In the genomic region with DNA sequence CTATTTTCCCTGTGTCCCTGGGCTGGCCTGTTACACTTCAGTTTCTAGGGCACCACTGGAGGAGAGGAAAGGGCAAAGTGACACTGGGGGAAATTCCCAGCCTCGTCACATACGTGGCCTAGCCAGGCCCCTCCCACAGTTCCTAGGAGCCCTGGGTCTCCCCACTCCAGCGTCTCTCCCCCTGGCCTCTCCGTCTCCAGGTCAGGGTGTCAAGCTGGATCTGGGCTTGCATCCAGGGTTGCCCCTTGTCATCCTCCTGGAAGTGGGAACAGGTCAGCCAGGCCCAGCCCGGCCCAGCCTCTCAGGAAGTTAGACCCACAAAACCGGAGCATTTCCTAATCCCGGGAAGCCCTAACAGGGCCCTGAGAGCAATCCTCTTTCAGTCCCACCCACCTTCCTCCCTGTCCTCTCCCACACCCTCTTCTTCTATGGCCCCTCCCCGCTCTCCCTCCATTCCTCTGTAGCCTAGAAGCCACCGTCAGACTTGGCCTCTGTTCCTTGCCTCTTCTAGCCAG, we compare ENCODE assay signal across 9 cellular contexts. TPM values are rescaled to one million over a fixed set of nuclear protein-coding genes. Genes with fewer than 3 reads are reported as not detected.
DNase-seq lines count a peak whose midpoint lies in the region; ATAC-seq, FAIRE-seq and TF ChIP-seq lines count a peak whose summit lies in the region.
"Had no signal": no experiment of that assay in that cellular context is flagged by ENCODE, and none has a peak within 500 bp of the region (broad histone marks: within the 10 kb centered on the region; RNA-seq: fewer than 3 reads in every experiment).

No MANE protein-coding gene starts in this region.

- H4K8ac ChIP-seq in mesendoderm (ENCODE audit: low read depth, low read length) = no peak overlapping the region

- H3K9me3 ChIP-seq in CD4-positive, CD25-positive, alpha-beta regulatory T cell (ENCODE audit: control insufficient read depth in 2 of 2, low read length in 2 of 2) = no peaks in the 10 kb centered on the region
- no peaks in the 10 kb centered on the region for H3K9me3 ChIP-seq in GM12878 (replicated peaks; ENCODE audit: control insufficient read depth, insufficient read depth, low read length)

- no peak overlapping the region for H3K23ac ChIP-seq in mesendoderm (ENCODE audit: low read length)

- no peak overlapping the region; the same call in 1 of the 2 replicates for H2AFZ ChIP-seq in KMS-11 (ENCODE audit: low read depth)
- peak overlapping the region; percentile 68 for H2AFZ ChIP-seq in GM12878 (ENCODE audit: control insufficient read depth, low read depth, low read length)

- BruUV-seq in GM12878 (replicated peaks; lab: Mats Ljungman, UMichigan) = no TSS peak

- no peak overlapping the region for H2BK120ac ChIP-seq in mesendoderm (ENCODE audit: low read depth, low read length)

- peak overlapping the region; percentile 2 for H3K56ac ChIP-seq in mesendoderm (ENCODE audit: low read length)

- H2BK5ac ChIP-seq in mesendoderm (ENCODE audit: low read length) = no peak overlapping the region

- CTCF ChIA-PET in GM12878 (lab: Yijun Ruan, JAX) = interaction anchor here (1.0 to 8.0 kb wide), 8 partner anchors 11 to 153 kb away, joined by 3 to 90 read pairs (median 8); no protein-coding TSS in a partner anchor

- peak overlapping the region; percentile 80 for H3K4me3 ChIP-seq in CD4-positive, CD25-positive, alpha-beta regulatory T cell (ENCODE audit: low read depth, low read length)
- H3K4me3 ChIP-seq in KMS-11 (IDR thresholded peaks at IDR 0.05; ENCODE audit: insufficient read depth, low read depth, low read length) = no peak overlapping the region
- peak overlapping the region; percentile 89 for H3K4me3 ChIP-seq in GM12878
- H3K4me3 ChIP-seq in mesendoderm (ENCODE audit: low read length) = no peak overlapping the region

- peaks cover 19 to 67% (median 47%) of the 10 kb centered on the region in 4 donors for H3K4me1 Mint-ChIP-seq in CD4-positive, CD25-positive, alpha-beta regulatory T cell

- H3K4me3 Mint-ChIP-seq in CD4-positive, CD25-positive, alpha-beta regulatory T cell = peak overlapping the region; percentile 73 to 95 (median 87)

- no peaks in the 10 kb centered on the region for H3K79me1 ChIP-seq in mesendoderm (ENCODE audit: low read length)

- SMC1A ChIA-PET in GM12878 (lab: Charles Lee; ENCODE audit: uncharacterized antibody, unreplicated experiment) = interaction anchor here (1.3 to 7.7 kb wide), 10 partner anchors 12 to 79 kb away, joined by 4 to 125 read pairs (median 10); a partner anchor contains a TSS

- TF ChIP-seq POLR2A in GM12878 (IDR thresholded peaks at IDR 0.05; ENCODE audit: low read depth, low read length) = peak; percentile 71

- intact Hi-C loops in GM12878 (cut with micrococcal nuclease; ENCODE audit: unreplicated experiment) = no loop called here

- peaks cover 65% of the 10 kb centered on the region for H3K4me1 ChIP-seq in CD4-positive, CD25-positive, alpha-beta regulatory T cell (ENCODE audit: control insufficient read depth, insufficient read depth, low read length, poor library complexity, severe bottlenecking)
- H3K4me1 ChIP-seq in KMS-11 (ENCODE audit: low read depth, poor library complexity, severe bottlenecking) (peaks cover 57% of the 10 kb centered on the region), GM12878 (ENCODE audit: control insufficient read depth, insufficient read depth, low read length) (peaks cover 29% of the 10 kb centered on the region), mesendoderm (ENCODE audit: control insufficient read depth, low read depth, low read length) (no peaks in the 10 kb centered on the region)

- no peak overlapping the region for H2AK5ac ChIP-seq in mesendoderm (ENCODE audit: low read length)

- H3K36me3 Mint-ChIP-seq in CD4-positive, CD25-positive, alpha-beta regulatory T cell = no peaks in the 10 kb centered on the region

- H3K4me2 ChIP-seq in KMS-11 = peak overlapping the region; percentile 81
- peak overlapping the region; percentile 99 for H3K4me2 ChIP-seq in GM12878 (ENCODE audit: control insufficient read depth, insufficient read depth)
- no peak overlapping the region for H3K4me2 ChIP-seq in mesendoderm (ENCODE audit: low read length)

- no peak overlapping the region for H4K5ac ChIP-seq in mesendoderm (ENCODE audit: low read length)

- no peaks in the 10 kb centered on the region for H3K36me3 ChIP-seq in CD4-positive, CD25-positive, alpha-beta regulatory T cell (ENCODE audit: control insufficient read depth, insufficient read depth, low read length)
- no peaks in the 10 kb centered on the region for H3K36me3 ChIP-seq in KMS-11 (ENCODE audit: insufficient read depth)
- no peaks in the 10 kb centered on the region for H3K36me3 ChIP-seq in GM12878 (ENCODE audit: control insufficient read depth in 2 of 2, insufficient read depth in 2 of 2, low read length in 1 of 2)
- no peaks in the 10 kb centered on the region for H3K36me3 ChIP-seq in mesendoderm (ENCODE audit: control insufficient read depth, insufficient read depth, low read length)

- H2BK15ac ChIP-seq in mesendoderm (replicated peaks; ENCODE audit: low read depth) = no peak overlapping the region

- H3K27ac ChIP-seq in CD4-positive, CD25-positive, alpha-beta regulatory T cell (ENCODE audit: insufficient read depth, low read length, poor library complexity, severe bottlenecking) = peak overlapping the region; percentile 88
- H3K27ac ChIP-seq in KMS-11 (peak overlapping the region; percentile 81), GM12878 (ENCODE audit: control insufficient read depth, insufficient read depth) (peak overlapping the region; percentile 88), mesendoderm (ENCODE audit: low read depth, low read length) (no peak overlapping the region)

- peak overlapping the region; percentile 88 to 95 (median 89) for H3K27ac Mint-ChIP-seq in CD4-positive, CD25-positive, alpha-beta regulatory T cell

- WGBS in GM12878 (ENCODE audit: insufficient coverage, insufficient replicate concordance, low lambda C conversion rate, missing lambda C conversion rate) = under 1% methylated on average over 8 of the region's 9 CpGs
- WGBS in mesendoderm (ENCODE audit: extremely low coverage, insufficient coverage, low lambda C conversion rate) = no CpG with 5 or more reads among the region's 9 CpGs

- no peak for FAIRE-seq in GM12878 (lab: Jason Lieb, UNC)
- FAIRE-seq: astrocyte had no signal

- peaks cover 16% of the 10 kb centered on the region; the same call in 1 of the 2 replicates for H3K79me2 ChIP-seq in KMS-11 (ENCODE audit: insufficient read depth, low read depth)
- H3K79me2 ChIP-seq in GM12878 (ENCODE audit: control insufficient read depth, insufficient read depth, low read length) = peaks cover 65% of the 10 kb centered on the region
- no peaks in the 10 kb centered on the region for H3K79me2 ChIP-seq in mesendoderm (ENCODE audit: control insufficient read depth, insufficient read depth, low read length)

- no peak overlapping the region for H3K18ac ChIP-seq in mesendoderm (ENCODE audit: low read length)

- POLR2A ChIA-PET in GM12878 (lab: Charles Lee) = interaction anchor here (0.6 to 14.3 kb wide), 11 partner anchors 10 to 664 kb away, joined by 3 to 222 read pairs (median 5); a partner anchor contains a TSS

- no peak for TF ChIP-seq RAD21 in GM12878 (IDR thresholded peaks at IDR 0.05; ENCODE audit: insufficient read depth, low read depth, low read length)

- in situ Hi-C loops in GM12878 (cut with MboI) = no loop called here

- H3K9ac ChIP-seq in KMS-11 (peak overlapping the region; percentile 39; the same call in 1 of the 2 replicates), GM12878 (ENCODE audit: control insufficient read depth, insufficient read depth, low read length) (peak overlapping the region; percentile 80), mesendoderm (ENCODE audit: low read length) (no peak overlapping the region)

- H3K27me3 ChIP-seq in CD4-positive, CD25-positive, alpha-beta regulatory T cell (ENCODE audit: control insufficient read depth, insufficient read depth, low read length) = no peaks in the 10 kb centered on the region
- no peaks in the 10 kb centered on the region for H3K27me3 ChIP-seq in KMS-11 (ENCODE audit: insufficient read depth, low read depth)
- no peaks in the 10 kb centered on the region for H3K27me3 ChIP-seq in GM12878 (replicated peaks in 1 of 2; ENCODE audit: control insufficient read depth in 2 of 2, insufficient read depth in 2 of 2, low read length in 1 of 2)
- H3K27me3 ChIP-seq in mesendoderm (ENCODE audit: insufficient read depth, low read length, poor library complexity) = no peaks in the 10 kb centered on the region

- TF ChIP-seq CTCF in KMS-11 (conservative IDR thresholded peaks at IDR 0.05; ENCODE audit: low read depth, low read length) (no peak), GM12878 (IDR thresholded peaks at IDR 0.05 in 2 of 3, conservative IDR thresholded peaks at IDR 0.05 in 1 of 3; ENCODE audit: control insufficient read depth in 2 of 3, extremely low read depth in 1 of 3, insufficient read depth in 1 of 3, low read depth in 3 of 3, low read length in 3 of 3) (no peak)

- no peak for TF ChIP-seq EP300 in GM12878 (IDR thresholded peaks at IDR 0.05; ENCODE audit: borderline replicate concordance in 1 of 2, control insufficient read depth in 1 of 2, low read depth in 2 of 2, low read length in 2 of 2)

- no peak for ATAC-seq in CD4-positive, CD25-positive, alpha-beta regulatory T cell (ENCODE audit: low read depth in 2 of 2)
- ATAC-seq in GM12878 = peak; percentile 40
- ATAC-seq in HG03159 (IDR thresholded peaks at IDR 0.05; ENCODE audit: unreplicated experiment) = no peak
- no peak for ATAC-seq in HG02884 (IDR thresholded peaks at IDR 0.05; ENCODE audit: unreplicated experiment)

- no peak overlapping the region for H3K4ac ChIP-seq in mesendoderm (ENCODE audit: low read depth, low read length)

- peak in 1 of 3 donors; percentile 65 for DNase-seq in CD4-positive, CD25-positive, alpha-beta regulatory T cell
- DNase-seq in GM12878 (ENCODE audit: low read depth, low spot score) = no peak
- no peak for DNase-seq in mesendoderm
- DNase-seq in NCI-H2107 (lab: John Stamatoyannopoulos, UW) = no peak
- no peak for DNase-seq in NK-92 treated with Interleukin-12 subunit alpha and Interleukin-12 subunit beta, amount 100 ng/mL, for 24 hours (lab: John Stamatoyannopoulos, UW)

- no peaks in the 10 kb centered on the region for H3K27me3 Mint-ChIP-seq in CD4-positive, CD25-positive, alpha-beta regulatory T cell

- H4K20me1 ChIP-seq in KMS-11 (ENCODE audit: insufficient read depth) (no peaks in the 10 kb centered on the region), GM12878 (ENCODE audit: control insufficient read depth, insufficient read depth) (no peaks in the 10 kb centered on the region)

- no peaks in the 10 kb centered on the region for H3K9me3 Mint-ChIP-seq in CD4-positive, CD25-positive, alpha-beta regulatory T cell

- RAD21 ChIA-PET in GM12878 (lab: Charles Lee; ENCODE audit: unreplicated experiment) = interaction anchor here (1.0 to 8.5 kb wide), 13 partner anchors 10 to 167 kb away, joined by 3 to 94 read pairs (median 6); a partner anchor contains a TSS

RNA-seq across cellular contexts. Expression of a gene that starts 4.7 kb away (rescaled TPM):
- 259 TPM for total RNA-seq in CD4-positive, CD25-positive, alpha-beta regulatory T cell
- polyA plus RNA-seq in CD4-positive, CD25-positive, alpha-beta regulatory T cell = 10 to 100 TPM; 46.9 to 71.5 (median 59.8) TPM
- total RNA-seq in GM12878 (2013; cell fraction: nucleolus; rRNA removed) = 372 and 425 TPM in 2 replicates
- total RNA-seq in GM12878 (2014; rRNA removed) (203 and 223 TPM in 2 replicates), GM12878 (2014; rRNA removed; fragmentation: Illumina TruSeq; extraction: Trizol) (147 and 148 TPM in 2 replicates), GM12878 (2021) (279 and 289 TPM in 2 replicates)
- 132 TPM for polyA plus RNA-seq in GM12878 (2011; ENCODE audit: low read depth)
- polyA plus RNA-seq in GM12878 (2011; rRNA removed) (156 and 178 TPM in 2 replicates), GM12878 (2014; fragmentation: Illumina TruSeq; extraction: Trizol) (107 and 151 TPM in 2 replicates), GM12878 (2014; fragmentation: Nextera tagmentation; extraction: Ambion mirVana) (10 to 100 TPM in 1 of 2 experiments, 1 to 10 TPM in 1; 4.4 to 13.7 TPM), GM12878 (2014; rRNA removed) (199 and 200 TPM in 2 replicates), GM12878 (2016; fragmentation: Nextera tagmentation; extraction: Ambion mirVana) (100 to 1,000 TPM; 112 to 117 TPM)
- polyA plus RNA-seq in GM12878 (2011; cell fraction: cytosol; rRNA removed) = 190 and 206 TPM in 2 replicates
- polyA plus RNA-seq in GM12878 (2011; cell fraction: nucleus; rRNA removed) = 272 and 287 TPM in 2 replicates
- 262 and 278 TPM in 2 replicates for polyA plus RNA-seq in GM12878 (2012)
- polyA minus RNA-seq in GM12878 (2011; rRNA and poly(A)+ RNA removed) = 245 and 345 TPM in 2 replicates
- polyA minus RNA-seq in GM12878 (2011; cell fraction: cytosol; rRNA and poly(A)+ RNA removed) = 117 and 134 TPM in 2 replicates
- polyA minus RNA-seq in GM12878 (2011; cell fraction: nucleus; rRNA and poly(A)+ RNA removed) = 165 and 259 TPM in 2 replicates
- 13.7 TPM for polyA plus RNA-seq in mesendoderm (2013, experiment 1 of 2)
- polyA plus RNA-seq in mesendoderm (2013, experiment 2 of 2) = 14.2 TPM

Comparison
In these comparisons a context has a peak if more than half of its experiments do, and no peak if none do; other contexts are left out.
1. H3K4me3 ChIP-seq: peak in CD4-positive, CD25-positive, alpha-beta regulatory T cell (single experiment) and GM12878 (single experiment); none in KMS-11 (single experiment) and mesendoderm (single experiment).